In genomic region chr1:11967028-11967547, GRCh38 we compare ENCODE assay signal across 9 cellular contexts. TPM values are rescaled to one million over a fixed set of nuclear protein-coding genes. Genes with fewer than 3 reads are reported as not detected.
DNase-seq lines count a peak whose midpoint lies in the region; ATAC-seq and TF ChIP-seq lines count a peak whose summit lies in the region.
"Had no signal": no experiment of that assay in that cellular context is flagged by ENCODE, and none has a peak within 500 bp of the region (broad histone marks: within the 10 kb centered on the region; RNA-seq: fewer than 3 reads in every experiment).

No MANE protein-coding gene starts in this region.

- H2BK5ac ChIP-seq in neuronal stem cell (ENCODE audit: low read length) = no peak overlapping the region

- no peak overlapping the region for H3K9ac ChIP-seq in neuronal stem cell (ENCODE audit: low read depth, low read length, poor library complexity)

- no peaks in the 10 kb centered on the region for H3K79me1 ChIP-seq in neuronal stem cell (ENCODE audit: low read depth, low read length)

- TF ChIP-seq EP300 in esophagus muscularis mucosa (IDR thresholded peaks at IDR 0.05) = no peak

- H3K9me3 ChIP-seq in esophagus muscularis mucosa = no peaks in the 10 kb centered on the region
- no peaks in the 10 kb centered on the region for H3K9me3 ChIP-seq in neuronal stem cell (replicated peaks in 1 of 2; ENCODE audit: control insufficient read depth in 2 of 2, insufficient read depth in 1 of 2, low read depth in 1 of 2, low read length in 2 of 2)

- no peak for TF ChIP-seq POLR2A in esophagus muscularis mucosa (IDR thresholded peaks at IDR 0.05; ENCODE audit: low read depth)

- no peak overlapping the region for H2BK120ac ChIP-seq in neuronal stem cell (ENCODE audit: low read depth, low read length)

- ATAC-seq in GM19324 (IDR thresholded peaks at IDR 0.05; ENCODE audit: low FRiP score, unreplicated experiment) (no peak), GM18868 (IDR thresholded peaks at IDR 0.05; ENCODE audit: unreplicated experiment) (no peak)
- ATAC-seq: T-cell had no signal

- H2BK15ac ChIP-seq in neuronal stem cell (ENCODE audit: low read length) = no peak overlapping the region

- H3K4me3 ChIP-seq in esophagus muscularis mucosa (no peak overlapping the region), neuronal stem cell (ENCODE audit: low read length in 2 of 2) (peak overlapping the region in 1 of 2 donors; percentile 54)

- H3K27ac ChIP-seq in esophagus muscularis mucosa (replicated peaks in 1 of 4) = no peak overlapping the region
- H3K27ac ChIP-seq in neuronal stem cell (replicated peaks; ENCODE audit: low read length) = no peak overlapping the region

- H2AFZ ChIP-seq in neuronal stem cell (ENCODE audit: low read length) = no peak overlapping the region

- no peak overlapping the region for H2AK5ac ChIP-seq in neuronal stem cell (ENCODE audit: low read depth, low read length)

- H3K23ac ChIP-seq in neuronal stem cell (ENCODE audit: low read depth, low read length, poor library complexity) = peak overlapping the region; percentile 65

- 44% methylated on average over 6 of the region's 6 CpGs for WGBS in esophagus muscularis mucosa
- no CpG with 5 or more reads among the region's 6 CpGs for WGBS in neuronal stem cell (ENCODE audit: extremely low coverage in 2 of 2, insufficient read length in 2 of 2, insufficient replicate concordance in 1 of 2), 2 donors

- H3K27me3 ChIP-seq in esophagus muscularis mucosa (no peaks in the 10 kb centered on the region), neuronal stem cell (ENCODE audit: control insufficient read depth in 3 of 3, insufficient read depth in 3 of 3, low read depth in 1 of 3, low read length in 3 of 3) (no peaks in the 10 kb centered on the region)

- no peak overlapping the region for H3K18ac ChIP-seq in neuronal stem cell (ENCODE audit: low read length)

- intact Hi-C loops in esophagus muscularis mucosa (cut with DNase I) = loop anchor here (5.0 kb wide), 1 partner anchor 130 kb away; no protein-coding TSS in a partner anchor

- H3K4me1 ChIP-seq in esophagus muscularis mucosa (no peaks in the 10 kb centered on the region), neuronal stem cell (ENCODE audit: control insufficient read depth in 2 of 2, insufficient read depth in 1 of 2, low read depth in 1 of 2, low read length in 2 of 2) (no peaks in the 10 kb centered on the region)

- peak in 2 of 3 experiments; percentile 14 to 48 for TF ChIP-seq CTCF in esophagus muscularis mucosa (IDR thresholded peaks at IDR 0.05)

- no peak overlapping the region for H3K4me2 ChIP-seq in neuronal stem cell (ENCODE audit: insufficient read depth, low read length, poor library complexity, severe bottlenecking)

- no peak overlapping the region for H4K8ac ChIP-seq in neuronal stem cell (ENCODE audit: low read depth, low read length)

- H3K36me3 ChIP-seq in esophagus muscularis mucosa (peaks cover 32 to 98% (median 86%) of the 10 kb centered on the region in 4 donors), neuronal stem cell (replicated peaks in 1 of 2; ENCODE audit: control insufficient read depth in 2 of 2, insufficient read depth in 2 of 2, low read length in 2 of 2) (peaks cover 22 to 42% of the 10 kb centered on the region in 2 donors)

- H3K4ac ChIP-seq in neuronal stem cell (ENCODE audit: low read length) = no peak overlapping the region

- no peak overlapping the region for H2BK12ac ChIP-seq in neuronal stem cell (ENCODE audit: low read length)

- DNase-seq in ELF-1 (ENCODE audit: low read depth, low spot score) (peak; percentile 87), M059J (ENCODE audit: low read depth) (peak; percentile 62), RKO (ENCODE audit: low spot score) (peak; percentile 49), esophagus muscularis mucosa (ENCODE audit: extremely low spot score) (no peak), neuronal stem cell (ENCODE audit: low spot score) (peak; percentile 14)
- DNase-seq in activated naive CD4-positive, alpha-beta T cell (lab: John Stamatoyannopoulos, UW) = no peak

- H4K91ac ChIP-seq in neuronal stem cell (ENCODE audit: low read depth, low read length, poor library complexity) = no peak overlapping the region

- H3K14ac ChIP-seq in neuronal stem cell (ENCODE audit: low read length) = no peak overlapping the region

RNA-seq across cellular contexts. Expression of gene MFN2, which starts 13.2 kb away (rescaled TPM):
- 47.1 and 81.5 TPM in 2 replicates for total RNA-seq in M059J (2014; rRNA removed; shearing (Covaris generic))
- total RNA-seq in esophagus muscularis mucosa = 100 to 1,000 TPM; 166 to 242 (median 191) TPM
- 35.1 TPM for polyA plus RNA-seq in neuronal stem cell (2013, experiment 1 of 2)
- polyA plus RNA-seq in neuronal stem cell (2013, experiment 2 of 2) = 33.9 TPM

RNA-seq across cellular contexts. Expression of gene PLOD1, which starts 32.6 kb away (rescaled TPM):
- 157 and 205 TPM in 2 replicates for total RNA-seq in M059J (2014; rRNA removed; shearing (Covaris generic))
- total RNA-seq in esophagus muscularis mucosa = 100 to 1,000 TPM in 1 of 4 donors, 10 to 100 TPM in 3; 67.5 to 111 (median 75.0) TPM
- 32.4 TPM for polyA plus RNA-seq in neuronal stem cell (2013, experiment 1 of 2)
- 31.9 TPM for polyA plus RNA-seq in neuronal stem cell (2013, experiment 2 of 2)

RNA-seq across cellular contexts. Expression of gene KIAA2013, which starts 40.9 kb away (rescaled TPM):
- 78.4 and 109 TPM in 2 replicates for total RNA-seq in M059J (2014; rRNA removed; shearing (Covaris generic))
- total RNA-seq in esophagus muscularis mucosa = 100 to 1,000 TPM in 2 of 4 donors, 10 to 100 TPM in 2; 77.7 to 145 (median 104) TPM
- 25.3 TPM for polyA plus RNA-seq in neuronal stem cell (2013, experiment 1 of 2)
- polyA plus RNA-seq in neuronal stem cell (2013, experiment 2 of 2) = 24.8 TPM

RNA-seq across cellular contexts. Expression of gene MIIP, which starts 52.2 kb away (rescaled TPM):
- 16.3 and 26.0 TPM in 2 replicates for total RNA-seq in M059J (2014; rRNA removed; shearing (Covaris generic))
- 10 to 100 TPM; 30.7 to 52.3 (median 39.8) TPM for total RNA-seq in esophagus muscularis mucosa
- 57.1 TPM for polyA plus RNA-seq in neuronal stem cell (2013, experiment 1 of 2)
- polyA plus RNA-seq in neuronal stem cell (2013, experiment 2 of 2) = 54.7 TPM

Comparison
In these comparisons a context has a peak if more than half of its experiments do, and no peak if none do; other contexts are left out.
1. DNase-seq: peak in ELF-1 (single experiment), M059J (single experiment), RKO (single experiment) and neuronal stem cell (single experiment); none in esophagus muscularis mucosa (single experiment) and activated naive CD4-positive, alpha-beta T cell (0 of 4).